In the genomic region with DNA sequence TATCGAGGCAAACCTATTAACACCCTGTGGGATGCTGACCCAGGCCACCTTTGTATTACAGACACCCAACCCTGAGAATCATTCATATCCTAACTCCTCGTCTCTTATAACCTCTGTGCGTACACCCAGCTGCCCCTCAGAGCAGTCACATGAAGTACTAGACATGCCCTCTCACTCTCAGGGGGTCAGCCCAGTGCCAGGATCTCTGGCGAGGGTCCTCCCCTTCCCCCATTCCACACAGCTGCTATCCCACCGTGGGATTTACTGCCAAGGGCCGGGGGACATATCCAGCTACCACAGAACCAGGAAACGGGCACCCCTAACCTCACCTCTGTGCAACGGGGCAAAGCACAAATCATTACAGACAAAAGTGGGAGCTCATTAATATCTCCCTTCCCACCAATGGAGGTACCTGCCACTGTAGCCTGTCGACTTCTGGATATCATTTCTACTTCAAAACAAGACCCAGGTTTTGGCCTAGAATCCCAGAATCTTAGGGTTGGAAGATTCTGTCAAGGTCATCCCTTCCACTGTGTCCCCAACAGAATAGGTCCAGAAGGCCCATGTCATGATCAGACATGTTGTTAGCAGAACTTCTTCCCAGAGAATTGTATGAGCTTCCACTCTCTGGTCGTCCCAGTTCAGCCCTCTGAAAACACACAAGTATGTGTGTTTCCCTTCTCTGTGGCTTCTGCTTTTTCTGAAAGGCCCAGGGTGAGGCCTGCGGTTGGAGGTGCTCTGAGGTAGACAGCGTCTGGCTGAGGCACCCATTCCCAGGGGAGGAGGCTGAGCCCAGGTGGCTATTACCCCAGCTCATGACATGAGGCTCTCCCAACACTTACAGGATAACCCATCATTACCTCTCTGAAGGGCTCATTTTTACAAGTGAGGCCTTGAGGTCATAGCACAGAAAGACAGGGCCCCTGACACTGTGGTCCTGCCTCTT, we compare ENCODE assay signal across 8 cellular contexts. TPM values are rescaled to one million over a fixed set of nuclear protein-coding genes. Genes with fewer than 3 reads are reported as not detected.
A peak's percentile ranks its signal among the peaks of the same experiment; 100 is the strongest.
DNase-seq lines count a peak whose midpoint lies in the region; ATAC-seq and TF ChIP-seq lines count a peak whose summit lies in the region.

No MANE protein-coding gene starts in this region.

- no peaks in the 10 kb centered on the region for H4K20me1 ChIP-seq in KMS-11 (ENCODE audit: insufficient read depth)

- peak; percentile 72 for DNase-seq in GM10248 (ENCODE audit: extremely low spot score)
- peak; percentile 32 for DNase-seq in activated T-helper 1 cell treated with Interleukin-2 at 50 U/mL for 16 hours (ENCODE audit: low read depth)
- peak; percentile 29 for DNase-seq in glomerular visceral epithelial cell (ENCODE audit: extremely low spot score)
- no peak for DNase-seq in A172 (ENCODE audit: low spot score)
- DNase-seq in NK-92 (lab: John Stamatoyannopoulos, UW; ENCODE audit: unreplicated experiment), result no peak

- ATAC-seq in GM21528 (IDR thresholded peaks at IDR 0.05; ENCODE audit: low FRiP score, unreplicated experiment), result peak; percentile 49

- peaks cover 48% of the 10 kb centered on the region for H3K79me2 ChIP-seq in KMS-11 (ENCODE audit: insufficient read depth, low read depth)

- TF ChIP-seq CTCF in GM10248 (IDR thresholded peaks at IDR 0.05; ENCODE audit: control extremely low read depth, extremely low read depth, low read depth, missing control alignments), result no peak
- TF ChIP-seq CTCF in KMS-11 (conservative IDR thresholded peaks at IDR 0.05; ENCODE audit: low read depth, low read length), result no peak

- POLR2A ChIA-PET in GM10248 (lab: Yijun Ruan, JAX), result interaction anchor here (0.7 kb wide), 1 partner anchor 20 kb away, joined by 3 read pairs; a partner anchor contains a TSS

- peak overlapping the region; percentile 88 for H3K4me2 ChIP-seq in KMS-11

- peak overlapping the region; percentile 69 for H3K27ac ChIP-seq in KMS-11
- H3K27ac ChIP-seq in stomach smooth muscle (ENCODE audit: low read length), result peak overlapping the region; percentile 92

- H2AFZ ChIP-seq in KMS-11 (ENCODE audit: low read depth), result no peak overlapping the region

- peaks cover 70% of the 10 kb centered on the region for H3K4me1 ChIP-seq in KMS-11 (ENCODE audit: low read depth, poor library complexity, severe bottlenecking)
- H3K4me1 ChIP-seq in stomach smooth muscle (ENCODE audit: control insufficient read depth, insufficient read depth, low read length), result peaks cover 44% of the 10 kb centered on the region

- H3K9me3 ChIP-seq in stomach smooth muscle (ENCODE audit: control insufficient read depth in 2 of 2, low read length in 2 of 2), result no peaks in the 10 kb centered on the region

- no peaks in the 10 kb centered on the region for H3K36me3 ChIP-seq in KMS-11 (ENCODE audit: insufficient read depth)
- H3K36me3 ChIP-seq in stomach smooth muscle (ENCODE audit: control insufficient read depth in 2 of 2, insufficient read depth in 2 of 2, low read length in 2 of 2), result no peaks in the 10 kb centered on the region

- H3K9ac ChIP-seq in KMS-11 (peak overlapping the region; percentile 69; the same call in 1 of the 2 replicates), stomach smooth muscle (ENCODE audit: low read length in 2 of 2) (peak overlapping the region; percentile 89 to 92)

- H3K27me3 ChIP-seq in KMS-11 (ENCODE audit: insufficient read depth, low read depth) (no peaks in the 10 kb centered on the region), stomach smooth muscle (ENCODE audit: control insufficient read depth in 1 of 2, insufficient read depth in 2 of 2, low read length in 2 of 2) (no peaks in the 10 kb centered on the region)

- CTCF ChIA-PET in GM10248 (lab: Yijun Ruan, JAX), result interaction anchor here (0.8 to 5.0 kb wide), 14 partner anchors 9 to 452 kb away, joined by 3 to 42 read pairs (median 6); a partner anchor contains a TSS

- no peak overlapping the region for H3K4me3 ChIP-seq in KMS-11 (IDR thresholded peaks at IDR 0.05; ENCODE audit: insufficient read depth, low read depth, low read length)
- peak overlapping the region; percentile 74 to 90 for H3K4me3 ChIP-seq in stomach smooth muscle (ENCODE audit: low read length in 2 of 2)

RNA-seq across cellular contexts. Expression of a gene that starts 1.7 kb away (rescaled TPM):
- total RNA-seq in A172 (2014; rRNA removed; shearing (Covaris generic)), result 154 and 170 TPM in 2 replicates

RNA-seq across cellular contexts. Expression of a gene that starts 20.3 kb away (rescaled TPM):
- 68.9 and 78.6 TPM in 2 replicates for total RNA-seq in A172 (2014; rRNA removed; shearing (Covaris generic))

RNA-seq across cellular contexts. Expression of a gene that starts 20.7 kb away (rescaled TPM):
- 217 and 254 TPM in 2 replicates for total RNA-seq in A172 (2014; rRNA removed; shearing (Covaris generic))

RNA-seq across cellular contexts. Expression of a gene that starts 29.8 kb away (rescaled TPM):
- total RNA-seq in A172 (2014; rRNA removed; shearing (Covaris generic)), result not detected in 2 replicates

Comparison
In these comparisons a context has a peak if more than half of its experiments do, and no peak if none do; other contexts are left out.
1. DNase-seq: peak in GM10248 (single experiment), activated T-helper 1 cell treated with Interleukin-2 at 50 U/mL for 16 hours (single experiment) and glomerular visceral epithelial cell (single experiment); none in A172 (single experiment) and NK-92 (single experiment).